8 cellular contexts compared by ENCODE assay signal in the genomic region with DNA sequence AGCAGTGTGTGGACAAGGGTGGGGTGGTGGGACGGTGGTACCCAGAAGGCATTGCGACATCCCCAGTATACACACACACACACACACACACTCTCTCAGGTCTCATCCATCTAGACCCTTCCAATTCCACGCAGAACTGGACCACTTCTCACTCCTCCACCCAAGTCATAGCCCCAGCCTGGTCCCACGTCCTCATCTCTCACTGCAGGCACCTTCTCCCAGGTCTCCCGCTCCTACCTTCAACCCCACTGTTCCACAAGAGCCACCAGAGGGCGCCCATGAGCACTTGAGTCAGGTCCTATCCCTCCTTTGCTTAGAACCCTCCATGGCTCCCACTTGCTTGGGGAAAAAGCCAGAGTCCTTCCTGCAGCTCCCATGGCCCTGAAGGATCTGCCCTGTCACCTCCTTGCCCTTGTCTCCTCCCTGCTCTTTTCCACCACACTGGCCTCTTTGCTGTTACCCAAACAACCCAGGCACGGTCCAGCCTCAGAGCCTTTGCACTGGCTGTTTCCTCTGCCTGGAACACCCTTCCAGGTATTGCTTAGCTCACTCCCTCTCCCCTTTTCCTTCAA.
A peak's percentile ranks its signal among the peaks of the same experiment; 100 is the strongest.
DNase-seq lines count a peak whose midpoint lies in the region; ATAC-seq, FAIRE-seq and TF ChIP-seq lines count a peak whose summit lies in the region.

No MANE protein-coding gene starts in this region.

- BruUV-seq in K562 (replicated peaks; lab: Mats Ljungman, UMichigan), result no TSS peak

- peak; percentile 87 for FAIRE-seq in K562 (lab: Jason Lieb, UNC)

- H3K9me3 ChIP-seq in K562 (replicated peaks; ENCODE audit: control insufficient read depth, insufficient read depth, low read depth, low read length), result no peaks in the 10 kb centered on the region

- TF ChIP-seq RAD21 in K562 (CRISPR knock-in tag; conservative IDR thresholded peaks at IDR 0.05 in 1 of 2, IDR thresholded peaks at IDR 0.05 in 1 of 2), result peak; percentile 40 to 56; a peak in 3 of 4 replicates

- no peaks in the 10 kb centered on the region for H3K9me1 ChIP-seq in K562 (ENCODE audit: control insufficient read depth, insufficient read depth, low read length)

- 0 out of 2 replicates have a peak overlapping the region, but pooled peaks have one; percentile 30 for H2AFZ ChIP-seq in K562 (ENCODE audit: low read depth, low read length)

- TF ChIP-seq POLR2A in K562 (conservative IDR thresholded peaks at IDR 0.05), result no peak

- DNase-seq in EL, result peak; percentile 66
- DNase-seq in UCSD-AML1 (lab: John Stamatoyannopoulos, UW; ENCODE audit: unreplicated experiment), result peak; percentile 61
- DNase-seq in K562 (ENCODE audit: extremely low read depth in 1 of 4, low spot score in 3 of 4), result peak; percentile 78 to 88 (median 85)
- peak; percentile 75 for DNase-seq in left kidney (ENCODE audit: low read depth, low spot score)
- DNase-seq in stimulated activated CD8-positive, alpha-beta memory T cell treated with anti-CD3 and anti-CD28 coated beads, Interleukin-15, amount 100 ng/mL, for 1 hour (ENCODE audit: low read depth), result peak; percentile 57
- no peak for DNase-seq in cortex of kidney (lab: John Stamatoyannopoulos, UW)
- DNase-seq in NCI-H2107 treated with DMSO at 0.1 percent for 48 hours (lab: John Stamatoyannopoulos, UW; ENCODE audit: unreplicated experiment), result no peak

- no peak overlapping the region for H3K4me3 ChIP-seq in K562

- in situ Hi-C loops in K562 (cut with MboI), result no loop called here

- POLR2A ChIA-PET in K562 (lab: Yijun Ruan, JAX), result interaction anchor here (0.6 to 0.8 kb wide), 2 partner anchors 50 to 247 kb away, joined by 3 read pairs; no protein-coding TSS in a partner anchor

- no peaks in the 10 kb centered on the region for H3K79me2 ChIP-seq in K562 (ENCODE audit: control insufficient read depth, insufficient read depth, low read length)

- peaks cover 0 to 53% of the 10 kb centered on the region in 2 experiments; a peak in 2 of 5 replicates for H3K4me1 ChIP-seq in K562 (replicated peaks in 1 of 2; ENCODE audit: control insufficient read depth in 2 of 2, insufficient read depth in 2 of 2, low read length in 2 of 2)

- H3K36me3 ChIP-seq in K562 (ENCODE audit: control insufficient read depth, insufficient read depth, low read length), result no peaks in the 10 kb centered on the region

- H3K27me3 ChIP-seq in K562 (ENCODE audit: control insufficient read depth in 2 of 2, insufficient read depth in 2 of 2, low read length in 2 of 2), result peaks cover 0 to 12% of the 10 kb centered on the region in 2 experiments; a peak in 2 of 5 replicates

- H3K27ac ChIP-seq in K562 (ENCODE audit: extremely low read depth, low read depth, low read length), result no peak overlapping the region

- 0 out of 2 replicates have a peak overlapping the region, but pooled peaks have one; percentile 11 for H3K4me2 ChIP-seq in K562 (ENCODE audit: insufficient read depth, low read length)

- TF ChIP-seq CTCF in LNCAP (IDR thresholded peaks at IDR 0.05) (peak; percentile 62), K562 (IDR thresholded peaks at IDR 0.05 in 2 of 3, conservative IDR thresholded peaks at IDR 0.05 in 1 of 3; ENCODE audit: insufficient read depth in 2 of 3, low read depth in 1 of 3, low read length in 3 of 3) (peak; percentile 77 to 93 (median 82))

- H3K9ac ChIP-seq in K562 (ENCODE audit: insufficient read depth in 1 of 2, low read depth in 2 of 2, low read length in 2 of 2), result no peak overlapping the region; a peak in 1 of 4 replicates

- no peaks in the 10 kb centered on the region for H4K20me1 ChIP-seq in K562 (replicated peaks; ENCODE audit: control insufficient read depth, insufficient read depth, low read length)

- WGBS in K562 (ENCODE audit: insufficient coverage, low coverage, missing lambda C conversion rate), result 26% methylated on average over 6 of the region's 7 CpGs

- intact Hi-C loops in K562 (cut with micrococcal nuclease), result no loop called here

- CTCF ChIA-PET in K562 (lab: Yijun Ruan, JAX; ENCODE audit: low intra/inter-chr PET ratio), result no interaction called here

- ATAC-seq in K562, result peak; percentile 90

- TF ChIP-seq EP300 in K562 (IDR thresholded peaks at IDR 0.05; ENCODE audit: low read length), result no peak

TF ChIP-seq in K562, 482 proteins besides CTCF, POLR2A, EP300 and RAD21 (continues in another document):
- no peak for TF ChIP-seq NCOA2 (IDR thresholded peaks at IDR 0.05; ENCODE audit: partially characterized antibody in 2 of 2)
- no peak for TF ChIP-seq ZNF586 (CRISPR knock-in tag; conservative IDR thresholded peaks at IDR 0.05)
- TF ChIP-seq KLF16 (IDR thresholded peaks at IDR 0.05), result no peak
- TF ChIP-seq, protein P1, sequence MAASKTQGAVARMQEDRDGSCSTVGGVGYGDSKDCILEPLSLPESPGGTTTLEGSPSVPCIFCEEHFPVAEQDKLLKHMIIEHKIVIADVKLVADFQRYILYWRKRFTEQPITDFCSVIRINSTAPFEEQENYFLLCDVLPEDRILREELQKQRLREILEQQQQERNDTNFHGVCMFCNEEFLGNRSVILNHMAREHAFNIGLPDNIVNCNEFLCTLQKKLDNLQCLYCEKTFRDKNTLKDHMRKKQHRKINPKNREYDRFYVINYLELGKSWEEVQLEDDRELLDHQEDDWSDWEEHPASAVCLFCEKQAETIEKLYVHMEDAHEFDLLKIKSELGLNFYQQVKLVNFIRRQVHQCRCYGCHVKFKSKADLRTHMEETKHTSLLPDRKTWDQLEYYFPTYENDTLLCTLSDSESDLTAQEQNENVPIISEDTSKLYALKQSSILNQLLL (CRISPR knock-in tag; IDR thresholded peaks at IDR 0.05; ENCODE audit: borderline replicate concordance), result no peak
- TF ChIP-seq, protein P2, sequence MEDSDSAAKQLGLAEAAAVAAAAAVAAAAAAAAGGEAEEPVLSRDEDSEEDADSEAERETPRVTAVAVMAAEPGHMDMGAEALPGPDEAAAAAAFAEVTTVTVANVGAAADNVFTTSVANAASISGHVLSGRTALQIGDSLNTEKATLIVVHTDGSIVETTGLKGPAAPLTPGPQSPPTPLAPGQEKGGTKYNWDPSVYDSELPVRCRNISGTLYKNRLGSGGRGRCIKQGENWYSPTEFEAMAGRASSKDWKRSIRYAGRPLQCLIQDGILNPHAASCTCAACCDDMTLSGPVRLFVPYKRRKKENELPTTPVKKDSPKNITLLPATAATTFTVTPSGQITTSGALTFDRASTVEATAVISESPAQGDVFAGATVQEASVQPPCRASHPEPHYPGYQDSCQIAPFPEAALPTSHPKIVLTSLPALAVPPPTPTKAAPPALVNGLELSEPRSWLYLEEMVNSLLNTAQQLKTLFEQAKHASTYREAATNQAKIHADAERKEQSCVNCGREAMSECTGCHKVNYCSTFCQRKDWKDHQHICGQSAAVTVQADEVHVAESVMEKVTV (CRISPR knock-in tag; IDR thresholded peaks at IDR 0.05), result no peak
- no peak for TF ChIP-seq OTX1 (CRISPR knock-in tag; IDR thresholded peaks at IDR 0.05)
- TF ChIP-seq KDM1A (IDR thresholded peaks at IDR 0.05), result peak; percentile 89 to 95
- no peak; the same call in 1 of the 2 replicates for TF ChIP-seq PHF21A (IDR thresholded peaks at IDR 0.05; ENCODE audit: borderline replicate concordance, low read depth)
- TF ChIP-seq, protein P3, sequence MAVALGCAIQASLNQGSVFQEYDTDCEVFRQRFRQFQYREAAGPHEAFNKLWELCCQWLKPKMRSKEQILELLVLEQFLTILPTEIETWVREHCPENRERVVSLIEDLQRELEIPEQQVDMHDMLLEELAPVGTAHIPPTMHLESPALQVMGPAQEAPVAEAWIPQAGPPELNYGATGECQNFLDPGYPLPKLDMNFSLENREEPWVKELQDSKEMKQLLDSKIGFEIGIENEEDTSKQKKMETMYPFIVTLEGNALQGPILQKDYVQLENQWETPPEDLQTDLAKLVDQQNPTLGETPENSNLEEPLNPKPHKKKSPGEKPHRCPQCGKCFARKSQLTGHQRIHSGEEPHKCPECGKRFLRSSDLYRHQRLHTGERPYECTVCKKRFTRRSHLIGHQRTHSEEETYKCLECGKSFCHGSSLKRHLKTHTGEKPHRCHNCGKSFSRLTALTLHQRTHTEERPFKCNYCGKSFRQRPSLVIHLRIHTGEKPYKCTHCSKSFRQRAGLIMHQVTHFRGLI (CRISPR knock-in tag; IDR thresholded peaks at IDR 0.05), result no peak
- no peak for TF ChIP-seq TAF15 (IDR thresholded peaks at IDR 0.05; ENCODE audit: low read depth, low read length)
- no peak for TF ChIP-seq ZNF316 (IDR thresholded peaks at IDR 0.05)
- TF ChIP-seq ZNF232 (CRISPR knock-in tag; IDR thresholded peaks at IDR 0.05), result no peak
- 0 out of 2 replicates have a peak, but pooled peaks have one; percentile 12 for TF ChIP-seq ZNF384 (IDR thresholded peaks at IDR 0.05; ENCODE audit: low read depth, low read length)
- TF ChIP-seq PTBP1 (IDR thresholded peaks at IDR 0.05; ENCODE audit: low read depth, low read length), result peak; percentile 96
- no peak for TF ChIP-seq NONO (IDR thresholded peaks at IDR 0.05; ENCODE audit: low read depth in 2 of 2, low read length in 1 of 2)
- TF ChIP-seq NR1H2 (CRISPR knock-in tag; IDR thresholded peaks at IDR 0.05), result no peak
- TF ChIP-seq RFX1 (IDR thresholded peaks at IDR 0.05), result no peak
- TF ChIP-seq, protein P4, sequence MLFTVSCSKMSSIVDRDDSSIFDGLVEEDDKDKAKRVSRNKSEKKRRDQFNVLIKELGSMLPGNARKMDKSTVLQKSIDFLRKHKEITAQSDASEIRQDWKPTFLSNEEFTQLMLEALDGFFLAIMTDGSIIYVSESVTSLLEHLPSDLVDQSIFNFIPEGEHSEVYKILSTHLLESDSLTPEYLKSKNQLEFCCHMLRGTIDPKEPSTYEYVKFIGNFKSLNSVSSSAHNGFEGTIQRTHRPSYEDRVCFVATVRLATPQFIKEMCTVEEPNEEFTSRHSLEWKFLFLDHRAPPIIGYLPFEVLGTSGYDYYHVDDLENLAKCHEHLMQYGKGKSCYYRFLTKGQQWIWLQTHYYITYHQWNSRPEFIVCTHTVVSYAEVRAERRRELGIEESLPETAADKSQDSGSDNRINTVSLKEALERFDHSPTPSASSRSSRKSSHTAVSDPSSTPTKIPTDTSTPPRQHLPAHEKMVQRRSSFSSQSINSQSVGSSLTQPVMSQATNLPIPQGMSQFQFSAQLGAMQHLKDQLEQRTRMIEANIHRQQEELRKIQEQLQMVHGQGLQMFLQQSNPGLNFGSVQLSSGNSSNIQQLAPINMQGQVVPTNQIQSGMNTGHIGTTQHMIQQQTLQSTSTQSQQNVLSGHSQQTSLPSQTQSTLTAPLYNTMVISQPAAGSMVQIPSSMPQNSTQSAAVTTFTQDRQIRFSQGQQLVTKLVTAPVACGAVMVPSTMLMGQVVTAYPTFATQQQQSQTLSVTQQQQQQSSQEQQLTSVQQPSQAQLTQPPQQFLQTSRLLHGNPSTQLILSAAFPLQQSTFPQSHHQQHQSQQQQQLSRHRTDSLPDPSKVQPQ (CRISPR knock-in tag; IDR thresholded peaks at IDR 0.05; ENCODE audit: borderline replicate concordance), result no peak

Comparison
In these comparisons a context has a peak if more than half of its experiments do, and no peak if none do; other contexts are left out.
1. DNase-seq: peak in EL (single experiment), UCSD-AML1 (single experiment), K562 (4 of 4), left kidney (single experiment) and stimulated activated CD8-positive, alpha-beta memory T cell treated with anti-CD3 and anti-CD28 coated beads, Interleukin-15, amount 100 ng/mL, for 1 hour (single experiment); none in cortex of kidney (single experiment) and NCI-H2107 treated with DMSO at 0.1 percent for 48 hours (single experiment).